14 cellular contexts compared by ENCODE assay signal in the genomic region with DNA sequence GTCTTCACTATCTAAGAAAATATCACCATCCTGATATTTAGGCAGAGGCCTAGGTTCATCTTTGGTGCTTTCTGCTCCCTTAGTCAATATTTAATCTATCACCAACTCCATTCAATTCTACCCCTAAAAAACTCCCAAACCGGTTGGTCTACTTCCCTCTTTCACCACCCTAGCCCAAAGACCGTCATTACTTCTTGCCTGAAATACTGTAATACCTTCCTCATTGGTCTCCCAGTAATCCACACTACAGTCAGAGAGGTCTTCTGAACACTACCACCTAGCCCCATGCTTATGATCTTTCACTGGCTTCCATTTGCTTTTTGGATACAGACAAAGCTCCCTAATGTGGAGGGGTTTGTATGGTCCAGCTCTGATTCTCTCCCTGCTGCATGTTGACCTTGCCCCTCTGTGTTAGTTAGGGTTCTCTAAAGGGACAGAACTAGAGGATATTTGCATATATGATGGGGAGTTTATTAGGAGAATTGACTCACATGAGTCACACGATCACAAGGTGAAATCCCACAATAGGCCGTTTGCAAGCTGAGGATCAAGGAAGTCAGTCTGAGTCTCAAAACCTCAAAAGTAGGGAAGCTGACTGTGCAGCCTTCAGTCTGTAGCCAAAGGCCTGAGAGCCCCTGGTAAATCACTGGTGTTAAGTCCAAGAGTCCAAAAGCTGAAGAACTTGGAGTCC. TPM values are rescaled to one million over a fixed set of nuclear protein-coding genes. Genes with fewer than 3 reads are reported as not detected.
DNase-seq lines count a peak whose midpoint lies in the region; ATAC-seq and TF ChIP-seq lines count a peak whose summit lies in the region.
"Had no signal": no experiment of that assay in that cellular context is flagged by ENCODE, and none has a peak within 500 bp of the region (broad histone marks: within the 10 kb centered on the region; RNA-seq: fewer than 3 reads in every experiment).

No MANE protein-coding gene starts in this region.

- H3K79me2 ChIP-seq in KMS-11 (ENCODE audit: insufficient read depth, low read depth) = peaks cover 99% of the 10 kb centered on the region

- H3K36me3 ChIP-seq in GM06990 (ENCODE audit: control insufficient read depth, insufficient read depth, low read length) = no peaks in the 10 kb centered on the region
- H3K36me3 ChIP-seq in KMS-11 (ENCODE audit: insufficient read depth) = no peaks in the 10 kb centered on the region
- H3K36me3 ChIP-seq: colonic mucosa had no signal

- H4K20me1 ChIP-seq in KMS-11 (ENCODE audit: insufficient read depth) = peaks cover 53% of the 10 kb centered on the region

- H3K4me1 ChIP-seq in KMS-11 (ENCODE audit: low read depth, poor library complexity, severe bottlenecking) = peaks cover 80% of the 10 kb centered on the region
- H3K4me1 ChIP-seq in foreskin keratinocyte = no peaks in the 10 kb centered on the region
- H3K4me1 ChIP-seq: colonic mucosa had no signal

- DNase-seq in GM06990 (ENCODE audit: extremely low read depth, insufficient read length) (no peak), foreskin keratinocyte (peak in 1 of 2 donors; percentile 53), Right ventricle myocardium superior (no peak), glomerular visceral epithelial cell (ENCODE audit: extremely low spot score) (no peak), SW 1271 (lab: John Stamatoyannopoulos, UW) (no peak)
- DNase-seq: activated CD4-positive, CD25-positive, alpha-beta regulatory T cell; activated T-cell treated with anti-CD3 and anti-CD28 coated beads for 4 hours; CD4-positive, CD25-positive, alpha-beta regulatory T cell; colonic mucosa; NCI-H526 treated with DMSO at 0.1 percent for 48 hours; nucleus accumbens had no signal

- H3K27ac ChIP-seq in KMS-11 (no peak overlapping the region), foreskin keratinocyte (no peak overlapping the region)
- H3K27ac ChIP-seq: colonic mucosa had no signal

- peak; percentile 27 for ATAC-seq in GM21423 (IDR thresholded peaks at IDR 0.05; ENCODE audit: unreplicated experiment)
- ATAC-seq in foreskin keratinocyte = peak; percentile 77
- ATAC-seq in Right ventricle myocardium superior (ENCODE audit: poor library complexity) = no peak
- no peak for ATAC-seq in HG02938 (IDR thresholded peaks at IDR 0.05; ENCODE audit: unreplicated experiment)

- intact Hi-C loops in Right ventricle myocardium superior (cut with DNase I) = no loop called here

- H3K4me2 ChIP-seq in KMS-11 = peak overlapping the region; percentile 91; the same call in 1 of the 2 replicates

- H2AFZ ChIP-seq in KMS-11 (ENCODE audit: low read depth) = no peak overlapping the region

- TF ChIP-seq CTCF in GM06990 (IDR thresholded peaks at IDR 0.05; ENCODE audit: insufficient read depth, low read length, poor library complexity, severe bottlenecking) = no peak
- no peak for TF ChIP-seq CTCF in KMS-11 (conservative IDR thresholded peaks at IDR 0.05; ENCODE audit: low read depth, low read length)
- TF ChIP-seq CTCF in foreskin keratinocyte (conservative IDR thresholded peaks at IDR 0.05) = no peak

- H3K27me3 ChIP-seq in GM06990 (replicated peaks; ENCODE audit: control insufficient read depth, insufficient read depth, low read length) (no peaks in the 10 kb centered on the region), KMS-11 (ENCODE audit: insufficient read depth, low read depth) (no peaks in the 10 kb centered on the region), foreskin keratinocyte (no peaks in the 10 kb centered on the region)
- H3K27me3 ChIP-seq: colonic mucosa had no signal

- H3K4me3 ChIP-seq in GM06990 (replicated peaks; ENCODE audit: low read depth, low read length) (peak overlapping the region; percentile 19), KMS-11 (IDR thresholded peaks at IDR 0.05; ENCODE audit: insufficient read depth, low read depth, low read length) (no peak overlapping the region)
- H3K4me3 ChIP-seq: colonic mucosa had no signal

- H3K9ac ChIP-seq in KMS-11 = peak overlapping the region; percentile 7; the same call in 1 of the 2 replicates

RNA-seq across cellular contexts. Expression of a gene that starts 36.4 kb away (rescaled TPM):
- total RNA-seq in foreskin keratinocyte (82.3 and 88.6 TPM in 2 replicates), Right ventricle myocardium superior (54.9 TPM)
- polyA plus RNA-seq in foreskin keratinocyte = 36.2 and 47.5 TPM in 2 replicates

Comparison
In these comparisons a context has a peak if more than half of its experiments do, and no peak if none do; other contexts are left out.
1. ATAC-seq: peak in GM21423 (single experiment) and foreskin keratinocyte (single experiment); none in Right ventricle myocardium superior (single experiment) and HG02938 (single experiment).